In the genomic region with DNA sequence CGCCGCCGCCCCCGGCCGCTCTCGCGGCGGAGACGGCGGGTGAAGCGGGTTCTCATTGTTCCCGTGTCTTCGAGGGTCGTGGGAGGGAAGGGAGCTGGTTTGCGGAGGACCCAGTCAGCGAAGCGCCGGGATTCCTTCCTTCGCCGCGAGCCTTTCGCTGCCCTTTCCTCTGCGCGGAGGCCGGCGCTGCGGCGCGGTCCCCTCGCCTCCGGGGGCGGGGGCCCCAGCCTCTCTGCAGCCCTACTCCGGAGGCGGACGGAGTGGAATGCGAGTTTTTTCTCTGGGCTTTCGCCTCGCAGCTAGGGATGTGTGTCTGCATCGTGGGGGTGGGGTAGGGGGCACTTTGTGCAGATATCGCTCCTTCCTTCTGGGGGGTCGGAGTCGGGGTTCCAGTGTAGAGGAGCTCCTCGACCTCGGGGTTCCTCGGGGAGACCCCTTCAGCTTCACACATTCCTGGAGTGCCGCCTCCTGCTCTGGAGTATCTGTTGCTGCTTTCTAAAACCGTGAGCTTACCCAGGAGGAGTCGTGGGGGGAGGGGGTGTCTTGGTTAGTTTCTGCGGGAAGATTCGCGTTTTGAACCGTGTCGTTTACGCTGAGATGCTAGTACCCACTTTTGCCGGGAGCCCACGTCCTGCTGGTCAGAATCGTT, we compare ENCODE assay signal across 8 cellular contexts. TPM values are rescaled to one million over a fixed set of nuclear protein-coding genes. Genes with fewer than 3 reads are reported as not detected.
DNase-seq lines count a peak whose midpoint lies in the region; ATAC-seq and TF ChIP-seq lines count a peak whose summit lies in the region.

No MANE protein-coding gene starts in this region.

- H3K27ac Mint-ChIP-seq in GM23338 (peak overlapping the region; percentile 95), endothelial cell (ENCODE audit: unreplicated experiment) (peak overlapping the region; percentile 73)
- H3K27ac Mint-ChIP-seq in activated CD4-positive, alpha-beta T cell treated with anti-CD3 and anti-CD28 coated beads for 36 hours, result peak overlapping the region; percentile 86

- peak overlapping the region; percentile 81 for H3K4me2 ChIP-seq in GM23338

- H3K4me1 ChIP-seq in GM23338 (ENCODE audit: insufficient read depth) (peaks cover 34% of the 10 kb centered on the region), mucosa of descending colon (ENCODE audit: low read depth) (peaks cover 8% of the 10 kb centered on the region), subcutaneous abdominal adipose tissue (ENCODE audit: control insufficient read depth in 5 of 5, insufficient read depth in 5 of 5, low read length in 5 of 5) (peaks cover 0 to 28% (median 24%) of the 10 kb centered on the region in 5 donors)

- no peaks in the 10 kb centered on the region for H3K9me3 ChIP-seq in mucosa of descending colon
- H3K9me3 ChIP-seq in subcutaneous abdominal adipose tissue (ENCODE audit: control insufficient read depth in 5 of 5, low read length in 5 of 5), result no peaks in the 10 kb centered on the region

- H3K27me3 Mint-ChIP-seq in GM23338 (ENCODE audit: insufficient read depth, low read depth, poor library complexity) (peaks cover 8% of the 10 kb centered on the region), endothelial cell (ENCODE audit: unreplicated experiment) (peaks cover 6% of the 10 kb centered on the region)
- H3K27me3 Mint-ChIP-seq in activated CD4-positive, alpha-beta T cell treated with anti-CD3 and anti-CD28 coated beads for 36 hours, result no peaks in the 10 kb centered on the region

- H2AFZ ChIP-seq in GM23338, result peak overlapping the region; percentile 40; the same call in 1 of the 2 replicates

- no peaks in the 10 kb centered on the region for H3K9me2 ChIP-seq in GM23338 (ENCODE audit: insufficient read depth)

- H3K4me3 Mint-ChIP-seq in GM23338 (peak overlapping the region; percentile 95), endothelial cell (ENCODE audit: unreplicated experiment) (peak overlapping the region; percentile 97)
- peak overlapping the region; percentile 94 for H3K4me3 Mint-ChIP-seq in activated CD4-positive, alpha-beta T cell treated with anti-CD3 and anti-CD28 coated beads for 36 hours

- no peaks in the 10 kb centered on the region; the same call in 1 of the 3 replicates for H3K9me3 Mint-ChIP-seq in GM23338
- H3K9me3 Mint-ChIP-seq in activated CD4-positive, alpha-beta T cell treated with anti-CD3 and anti-CD28 coated beads for 36 hours (ENCODE audit: low read depth), result no peaks in the 10 kb centered on the region
- no peaks in the 10 kb centered on the region for H3K9me3 Mint-ChIP-seq in endothelial cell (ENCODE audit: unreplicated experiment)

- ATAC-seq in GM23338, result peak; percentile 74
- peak; percentile 54 for ATAC-seq in activated CD4-positive, alpha-beta T cell treated with anti-CD3 and anti-CD28 coated beads for 36 hours
- peak; percentile 71 for ATAC-seq in mucosa of descending colon

- POLR2A ChIA-PET in activated CD4-positive, alpha-beta T cell treated with anti-CD3 and anti-CD28 coated beads for 36 hours (lab: Charles Lee), result interaction anchor here (0.6 to 0.8 kb wide), 4 partner anchors 19 to 635 kb away, joined by 3 to 4 read pairs (median 3); no protein-coding TSS in a partner anchor

- 0 out of 2 replicates have a peak, but pooled peaks cover 3% of the 10 kb centered on the region for H3F3A ChIP-seq in GM23338 (replicated peaks; ENCODE audit: low read depth)

- intact Hi-C loops in activated CD4-positive, alpha-beta T cell treated with anti-CD3 and anti-CD28 coated beads for 36 hours (cut with DNase I, micrococcal nuclease), result loop anchor here (1.0 to 5.0 kb wide), 12 partner anchors 14 to 1574 kb away; a partner anchor contains a TSS
- intact Hi-C loops in mucosa of descending colon (cut with DNase I, micrococcal nuclease), result loop anchor here in 1 of 2 donors (10.0 kb wide), 1 partner anchor 109 kb away; a partner anchor contains a TSS

- DNase-seq in GM10266 (ENCODE audit: extremely low spot score), result peak; percentile 73
- peak; percentile 83 for DNase-seq in GM23338 (ENCODE audit: low spot score)
- peak; percentile 53 for DNase-seq in M059J (ENCODE audit: low read depth)
- DNase-seq in activated CD4-positive, alpha-beta T cell treated with anti-CD3 and anti-CD28 coated beads for 36 hours, result peak; percentile 52
- DNase-seq in endothelial cell (ENCODE audit: low spot score), result peak; percentile 62
- peak in 1 of 3 donors; percentile 56 for DNase-seq in mucosa of descending colon
- DNase-seq in SW 1271 (lab: John Stamatoyannopoulos, UW), result no peak

- peaks cover 15% of the 10 kb centered on the region for H3K27me3 ChIP-seq in GM23338 (ENCODE audit: insufficient read depth)
- H3K27me3 ChIP-seq in subcutaneous abdominal adipose tissue (ENCODE audit: control insufficient read depth in 5 of 5, insufficient read depth in 4 of 5, low read length in 5 of 5), result no peaks in the 10 kb centered on the region

- TF ChIP-seq CTCF in GM10266 (IDR thresholded peaks at IDR 0.05; ENCODE audit: control insufficient read depth, insufficient read depth, low read depth, missing control alignments), result no peak
- no peak for TF ChIP-seq CTCF in GM23338 (conservative IDR thresholded peaks at IDR 0.05; ENCODE audit: low read depth in 2 of 2)
- no peak for TF ChIP-seq CTCF in endothelial cell (IDR thresholded peaks at IDR 0.05; ENCODE audit: unreplicated experiment)
- no peak for TF ChIP-seq CTCF in mucosa of descending colon (IDR thresholded peaks at IDR 0.05)

- H3K9ac ChIP-seq in subcutaneous abdominal adipose tissue (ENCODE audit: low read length in 5 of 5), result peak overlapping the region; percentile 48 to 94 (median 87)

- peaks cover 38% of the 10 kb centered on the region for H4K20me1 ChIP-seq in GM23338 (replicated peaks; ENCODE audit: insufficient read depth)

- peaks cover 48% of the 10 kb centered on the region for H3K79me2 ChIP-seq in GM23338 (replicated peaks; ENCODE audit: insufficient read depth)

- CTCF ChIA-PET in activated CD4-positive, alpha-beta T cell treated with anti-CD3 and anti-CD28 coated beads for 36 hours (lab: Charles Lee), result interaction anchor here (0.6 to 1.4 kb wide), 3 partner anchors 13 to 550 kb away, joined by 3 to 7 read pairs (median 5); no protein-coding TSS in a partner anchor

- peak overlapping the region; percentile 68; the same call in 1 of the 2 replicates for H3K27ac ChIP-seq in GM23338 (ENCODE audit: low read depth)
- H3K27ac ChIP-seq in subcutaneous abdominal adipose tissue (ENCODE audit: low read depth, low read length), result peak overlapping the region; percentile 80

- peak overlapping the region; percentile 65 for H3K4me3 ChIP-seq in GM23338
- H3K4me3 ChIP-seq in mucosa of descending colon, result peak overlapping the region; percentile 74
- H3K4me3 ChIP-seq in subcutaneous abdominal adipose tissue (ENCODE audit: low read depth in 1 of 5, low read length in 5 of 5), result peak overlapping the region; percentile 83 to 96 (median 90)

- H3K36me3 ChIP-seq in GM23338 (ENCODE audit: insufficient read depth) (no peaks in the 10 kb centered on the region), mucosa of descending colon (ENCODE audit: low read depth) (no peaks in the 10 kb centered on the region), subcutaneous abdominal adipose tissue (ENCODE audit: control insufficient read depth in 5 of 5, insufficient read depth in 5 of 5, low read length in 5 of 5) (no peaks in the 10 kb centered on the region)

- H3K36me3 Mint-ChIP-seq in GM23338 (ENCODE audit: low read depth) (peaks cover 3% of the 10 kb centered on the region; the same call in 2 of the 3 replicates), endothelial cell (ENCODE audit: low read depth, unreplicated experiment) (peaks cover 17% of the 10 kb centered on the region)
- peaks cover 3% of the 10 kb centered on the region for H3K36me3 Mint-ChIP-seq in activated CD4-positive, alpha-beta T cell treated with anti-CD3 and anti-CD28 coated beads for 36 hours (ENCODE audit: low read depth)

- H3K4me1 Mint-ChIP-seq in GM23338 (peaks cover 32% of the 10 kb centered on the region), endothelial cell (ENCODE audit: unreplicated experiment) (peaks cover 45% of the 10 kb centered on the region)
- peaks cover 38% of the 10 kb centered on the region for H3K4me1 Mint-ChIP-seq in activated CD4-positive, alpha-beta T cell treated with anti-CD3 and anti-CD28 coated beads for 36 hours

TF ChIP-seq in GM23338, 12 proteins besides CTCF, POLR2A, EP300 and RAD21:
- 0 out of 2 replicates have a peak, but pooled peaks have one; percentile 8 for TF ChIP-seq CREB1 (CRISPR knock-in tag; IDR thresholded peaks at IDR 0.05; ENCODE audit: low read depth)
- no peak for TF ChIP-seq EZH2 (IDR thresholded peaks at IDR 0.05; ENCODE audit: low read depth, unreplicated experiment)
- TF ChIP-seq POLR2AphosphoS5 (IDR thresholded peaks at IDR 0.05; ENCODE audit: low read depth), result no peak
- no peak for TF ChIP-seq ZNF114 (CRISPR knock-in tag; IDR thresholded peaks at IDR 0.05)

RNA-seq across cellular contexts. Expression of a gene that starts 0.6 kb away (rescaled TPM):
- 51.4 and 59.6 TPM in 2 replicates for total RNA-seq in GM23338 (2014; rRNA removed; shearing (Covaris generic))
- 27.9 and 33.3 TPM in 2 replicates for polyA plus RNA-seq in GM23338 (2016; fragmentation: Nextera tagmentation; extraction: Ambion mirVana)
- 25.0 and 25.4 TPM in 2 replicates for total RNA-seq in M059J (2014; rRNA removed; shearing (Covaris generic))
- 10 to 100 TPM; 19.6 to 23.6 TPM for total RNA-seq in activated CD4-positive, alpha-beta T cell treated with anti-CD3 and anti-CD28 coated beads for 36 hours
- total RNA-seq in endothelial cell (ENCODE audit: unreplicated experiment), result 44.5 TPM
- total RNA-seq in mucosa of descending colon, result 10 to 100 TPM; 14.1 to 19.3 (median 15.6) TPM

Comparison
In these comparisons a context has a peak if more than half of its experiments do, and no peak if none do; other contexts are left out.
1. DNase-seq: peak in GM10266 (single experiment), GM23338 (single experiment), M059J (single experiment), activated CD4-positive, alpha-beta T cell treated with anti-CD3 and anti-CD28 coated beads for 36 hours (single experiment) and endothelial cell (single experiment); none in SW 1271 (0 of 2).
2. Peak in every context shown above with its lines, with median percentiles within 50 percentile points of each other: ATAC-seq, H3K4me3 ChIP-seq, H3K27ac Mint-ChIP-seq and H3K4me3 Mint-ChIP-seq.